ENCODE assay signal across 28 cellular contexts in the genomic region with DNA sequence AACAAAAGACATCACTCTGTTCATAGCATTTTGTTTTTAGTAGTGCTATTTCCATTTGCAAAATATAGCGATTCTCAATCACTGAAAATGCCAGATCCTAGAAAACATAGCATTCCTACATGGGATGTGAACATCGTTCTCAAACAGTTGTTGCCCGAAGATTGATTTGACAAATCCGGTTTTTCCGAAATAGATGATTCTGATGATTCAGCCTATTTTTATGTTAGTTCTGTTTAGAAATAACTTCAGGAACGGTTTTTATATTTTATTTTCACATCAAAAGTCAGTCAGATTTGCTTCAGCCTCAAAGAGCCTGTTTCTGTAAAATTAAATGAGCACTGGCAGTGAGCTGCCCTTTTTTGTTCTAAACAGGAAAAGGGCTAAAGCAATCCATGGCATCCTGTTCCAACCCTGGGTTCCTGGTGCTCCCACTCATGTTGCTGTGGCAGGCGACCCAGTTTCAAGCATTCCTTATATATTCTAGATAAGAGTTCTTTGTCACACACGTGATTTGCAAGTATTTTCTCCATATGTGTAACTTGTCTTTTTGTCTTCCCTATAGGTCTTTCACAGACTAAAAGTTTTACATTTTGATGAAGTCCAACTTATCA.
"Had no signal": no experiment of that assay in that cellular context is flagged by ENCODE, and none has a peak within 500 bp of the region (broad histone marks: within the 10 kb centered on the region; RNA-seq: fewer than 3 reads in every experiment).

No MANE protein-coding gene starts in this region.

- ATAC-seq: activated CD8-positive, alpha-beta memory T cell treated with anti-CD3 and anti-CD28 coated beads, Interleukin-2, amount 10 ng/mL, durations not matched to agents 7 days and 5 days; activated naive CD4-positive, alpha-beta T cell treated with anti-CD3 and anti-CD28 coated beads, Interleukin-2, amount 50 U/mL, for 72 hours; activated naive CD8-positive, alpha-beta T cell treated with anti-CD3 and anti-CD28 coated beads, Interleukin-2, amount 50 U/mL, for 24 hours; activated T-cell treated with anti-CD3 and anti-CD28 coated beads, Interleukin-2, amount 50 U/mL, for 4 hours; Panc1 had no signal

- H3K27ac ChIP-seq: KMS-11, RWPE1 had no signal

- DNase-seq: activated B cell treated with CpG ODN at 0.5 μM for 24 hours; activated CD4-positive, alpha-beta T cell treated with anti-CD3 and anti-CD28 coated beads for 1 hour; activated CD4-positive, alpha-beta T cell treated with anti-CD3 and anti-CD28 coated beads, Interleukin-2, amount 10 ng/mL, durations not matched to agents 24 days and 14 days; activated CD4-positive, alpha-beta T cell treated with anti-CD3 and anti-CD28 coated beads, Interleukin-2, amount 50 U/mL, for 48 hours; activated CD8-positive, alpha-beta memory T cell treated with anti-CD3 and anti-CD28 coated beads, Interleukin-2, amount 10 ng/mL, durations not matched to agents 7 days and 5 days; activated effector memory CD4-positive, alpha-beta T cell treated with anti-CD3 and anti-CD28 coated beads, Interleukin-2, amount 50 U/mL, for 16 hours; activated naive CD4-positive, alpha-beta T cell treated with Interleukin-2 at 50 U/mL for 16 hours; activated naive CD8-positive, alpha-beta T cell treated with anti-CD3 and anti-CD28 coated beads, Interleukin-2, amount 50 U/mL, for 24 hours; activated T-cell treated with anti-CD3 and anti-CD28 coated beads, Interleukin-2, amount 50 U/mL, for 4 hours; amygdala; NCI-H1092; NCI-H1417 treated with DMSO at 0.1 percent for 48 hours; NCI-H1694; NCI-H2029; NCI-H2107; NCI-H2171 treated with DMSO at 0.1 percent for 48 hours; NCI-H226; NCI-H510A; NCI-H526 treated with DMSO at 0.1 percent for 48 hours; NK-92 treated with Interleukin-12 subunit alpha and Interleukin-12 subunit beta, amount 100 ng/mL, for 24 hours; OCI-M1; Right ventricle myocardium superior; T-helper 9 cell had no signal

- FAIRE-seq: astrocyte had no signal
